In the genomic region with DNA sequence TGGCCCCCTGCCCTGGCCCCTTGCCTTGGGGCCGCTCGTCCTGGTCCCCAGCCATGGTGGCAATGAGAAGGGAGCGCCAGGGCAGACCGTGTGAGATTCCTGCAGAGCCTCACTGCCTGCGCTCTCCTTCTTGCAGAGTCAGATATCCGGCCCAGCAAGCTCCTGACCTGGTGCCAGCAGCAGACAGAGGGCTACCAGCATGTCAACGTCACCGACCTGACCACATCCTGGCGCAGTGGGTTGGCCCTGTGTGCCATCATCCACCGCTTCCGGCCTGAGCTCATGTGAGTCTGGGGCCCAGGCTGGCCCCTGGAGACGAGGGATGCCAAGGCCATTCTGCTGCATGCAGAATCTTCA, we compare ENCODE assay signal across 8 cellular contexts.
DNase-seq lines count a peak whose midpoint lies in the region; ATAC-seq lines count a peak whose summit lies in the region.

No MANE protein-coding gene starts in this region.

- no CpG with 5 or more reads among the region's 12 CpGs for WGBS in iPS DF 6.9 (ENCODE audit: insufficient coverage, insufficient read length)

- ATAC-seq in GM19025 (IDR thresholded peaks at IDR 0.05; ENCODE audit: low read depth, unreplicated experiment) (peak; percentile 98), HG03159 (IDR thresholded peaks at IDR 0.05; ENCODE audit: unreplicated experiment) (peak; percentile 97), T-cell (replicated peaks in 1 of 4) (peak; percentile 94 to 96 (median 95))

- no peaks in the 10 kb centered on the region for H3K27me3 ChIP-seq in iPS DF 6.9 (ENCODE audit: control insufficient read depth, insufficient read depth, low read length)

- peak overlapping the region; percentile 59 to 85 (median 62) for H3K4me3 Mint-ChIP-seq in T-cell

- H3K4me3 ChIP-seq in iPS DF 6.9 (ENCODE audit: low read length), result peak overlapping the region; percentile 2; the same call in 1 of the 2 replicates

- H3K27ac ChIP-seq in iPS DF 6.9 (ENCODE audit: low read length), result no peak overlapping the region

- H3K4me1 Mint-ChIP-seq in T-cell, result peaks cover 47 to 52% (median 51%) of the 10 kb centered on the region in 3 donors

- DNase-seq in T-cell, result peak; percentile 74 to 94 (median 88)
- DNase-seq in activated naive CD8-positive, alpha-beta T cell treated with anti-CD3 and anti-CD28 coated beads, Interleukin-2, amount 50 U/mL, for 16 hours (ENCODE audit: low read depth, low spot score), result peak; percentile 52
- DNase-seq in iPS DF 6.9 (ENCODE audit: low read depth, low spot score), result no peak
- peak; percentile 74 for DNase-seq in stimulated activated CD8-positive, alpha-beta memory T cell treated with anti-CD3 and anti-CD28 coated beads, Interleukin-12 subunit alpha, Interleukin-12 subunit beta, amount 100 ng/mL, for 1 hour (ENCODE audit: low read depth)
- no peak for DNase-seq in NCI-H1092 (lab: John Stamatoyannopoulos, UW)
- no peak for DNase-seq in AG20443 (ENCODE audit: low spot score)

- H3K36me3 Mint-ChIP-seq in T-cell, result peaks cover 29% of the 10 kb centered on the region

- no peaks in the 10 kb centered on the region for H3K9me3 ChIP-seq in iPS DF 6.9 (ENCODE audit: control insufficient read depth, insufficient read depth, low read length)

- no peaks in the 10 kb centered on the region for H3K27me3 Mint-ChIP-seq in T-cell

- H3K9me3 Mint-ChIP-seq in T-cell, result no peaks in the 10 kb centered on the region

- no peaks in the 10 kb centered on the region for H3K4me1 ChIP-seq in iPS DF 6.9 (ENCODE audit: control insufficient read depth, insufficient read depth, low read length)

- POLR2A ChIA-PET in T-cell (lab: Charles Lee), result interaction anchor here (0.6 to 2.4 kb wide), 7 partner anchors 9 to 153 kb away, joined by 3 to 12 read pairs (median 6); no protein-coding TSS in a partner anchor

- peak overlapping the region; percentile 94 to 96 for H3K27ac Mint-ChIP-seq in T-cell

- no peaks in the 10 kb centered on the region for H3K36me3 ChIP-seq in iPS DF 6.9 (ENCODE audit: control insufficient read depth, insufficient read depth, low read length)

- CTCF ChIA-PET in T-cell (lab: Charles Lee), result interaction anchor here (0.7 to 3.7 kb wide), 11 partner anchors 8 to 137 kb away, joined by 3 to 35 read pairs (median 4); no protein-coding TSS in a partner anchor

Comparison
In these comparisons a context has a peak if more than half of its experiments do, and no peak if none do; other contexts are left out.
1. DNase-seq: peak in T-cell (34 of 34), activated naive CD8-positive, alpha-beta T cell treated with anti-CD3 and anti-CD28 coated beads, Interleukin-2, amount 50 U/mL, for 16 hours (single experiment) and stimulated activated CD8-positive, alpha-beta memory T cell treated with anti-CD3 and anti-CD28 coated beads, Interleukin-12 subunit alpha, Interleukin-12 subunit beta, amount 100 ng/mL, for 1 hour (single experiment); none in iPS DF 6.9 (single experiment), NCI-H1092 (single experiment) and AG20443 (single experiment).
2. Peak in every context shown above with its lines, with median percentiles within 50 percentile points of each other: ATAC-seq.